10 cellular contexts compared by ENCODE assay signal in genomic region chr1:160981584-160982411, GRCh38. TPM values are rescaled to one million over a fixed set of nuclear protein-coding genes. Genes with fewer than 3 reads are reported as not detected.
DNase-seq lines count a peak whose midpoint lies in the region; ATAC-seq and TF ChIP-seq lines count a peak whose summit lies in the region.
"Had no signal": no experiment of that assay in that cellular context is flagged by ENCODE, and none has a peak within 500 bp of the region (broad histone marks: within the 10 kb centered on the region; RNA-seq: fewer than 3 reads in every experiment).

No MANE protein-coding gene starts in this region.

- H3K9me3 Mint-ChIP-seq in activated naive CD8-positive, alpha-beta T cell treated with anti-CD3 and anti-CD28 coated beads for 36 hours, result no peaks in the 10 kb centered on the region
- H3K9me3 Mint-ChIP-seq: natural killer cell had no signal

- H3K9me3 ChIP-seq in mammary epithelial cell (replicated peaks; ENCODE audit: insufficient read depth, low read length) (no peaks in the 10 kb centered on the region), breast epithelium (no peaks in the 10 kb centered on the region), left lung (no peaks in the 10 kb centered on the region), testis (no peaks in the 10 kb centered on the region), adrenal gland (replicated peaks in 1 of 3) (no peaks in the 10 kb centered on the region)

- H3K4me3 ChIP-seq in mammary epithelial cell (replicated peaks in 1 of 3; ENCODE audit: insufficient read depth in 1 of 3, low read depth in 2 of 3, low read length in 3 of 3) (peak overlapping the region; percentile 15 to 32 (median 20)), breast epithelium (peak overlapping the region in 1 of 3 donors; percentile 31), left lung (no peak overlapping the region), testis (peak overlapping the region; percentile 21 to 23), adrenal gland (no peak overlapping the region)

- DNase-seq in mammary epithelial cell, result no peak
- no peak for DNase-seq in breast epithelium (ENCODE audit: low spot score in 2 of 2)
- DNase-seq in activated naive CD8-positive, alpha-beta T cell treated with anti-CD3 and anti-CD28 coated beads for 36 hours, result peak; percentile 18
- peak in 1 of 2 donors; percentile 80 for DNase-seq in left lung
- DNase-seq in testis, result no peak
- no peak for DNase-seq in adrenal gland
- no peak for DNase-seq in NCI-H2029 treated with DMSO at 0.1 percent for 48 hours (lab: John Stamatoyannopoulos, UW)
- DNase-seq in NCI-H1105 (lab: John Stamatoyannopoulos, UW), result no peak
- DNase-seq: natural killer cell had no signal

- peaks cover 41% of the 10 kb centered on the region for H3K27me3 Mint-ChIP-seq in activated naive CD8-positive, alpha-beta T cell treated with anti-CD3 and anti-CD28 coated beads for 36 hours

- H3K4me1 Mint-ChIP-seq in activated naive CD8-positive, alpha-beta T cell treated with anti-CD3 and anti-CD28 coated beads for 36 hours, result peaks cover 10% of the 10 kb centered on the region

- ATAC-seq in left lung, result peak; percentile 47

- TF ChIP-seq CTCF in mammary epithelial cell (conservative IDR thresholded peaks at IDR 0.05 in 1 of 2, IDR thresholded peaks at IDR 0.05 in 1 of 2; ENCODE audit: extremely low read depth in 1 of 2, insufficient read depth in 1 of 2, low read depth in 1 of 2, low read length in 2 of 2) (no peak), breast epithelium (IDR thresholded peaks at IDR 0.05) (no peak), left lung (IDR thresholded peaks at IDR 0.05) (no peak), testis (IDR thresholded peaks at IDR 0.05) (no peak), adrenal gland (IDR thresholded peaks at IDR 0.05) (no peak)

- BruUV-seq in mammary epithelial cell (replicated peaks; lab: Mats Ljungman, UMichigan), result no TSS peak

- H3K9ac ChIP-seq in mammary epithelial cell (ENCODE audit: insufficient read depth, low read length), result no peak overlapping the region

- H3K79me2 ChIP-seq in mammary epithelial cell (ENCODE audit: insufficient read depth, low read length), result no peaks in the 10 kb centered on the region

- no peak for TF ChIP-seq POLR2A in breast epithelium (IDR thresholded peaks at IDR 0.05)
- TF ChIP-seq POLR2A in testis (IDR thresholded peaks at IDR 0.05), result no peak
- TF ChIP-seq POLR2A in adrenal gland (IDR thresholded peaks at IDR 0.05), result no peak

- H3K27me3 ChIP-seq in mammary epithelial cell (ENCODE audit: insufficient read depth, low read length) (no peaks in the 10 kb centered on the region), breast epithelium (peaks cover 0 to 20% of the 10 kb centered on the region in 2 donors), left lung (peaks cover 19 to 31% of the 10 kb centered on the region in 2 donors), testis (no peaks in the 10 kb centered on the region), adrenal gland (peaks cover 9% of the 10 kb centered on the region)

- H3K36me3 ChIP-seq in mammary epithelial cell (ENCODE audit: insufficient read depth, low read length) (no peaks in the 10 kb centered on the region), breast epithelium (no peaks in the 10 kb centered on the region), left lung (no peaks in the 10 kb centered on the region), testis (ENCODE audit: low read depth, missing control alignments) (no peaks in the 10 kb centered on the region), adrenal gland (replicated peaks in 1 of 2) (no peaks in the 10 kb centered on the region)

- peak overlapping the region; percentile 72 for H3K4me3 Mint-ChIP-seq in activated naive CD8-positive, alpha-beta T cell treated with anti-CD3 and anti-CD28 coated beads for 36 hours
- H3K4me3 Mint-ChIP-seq: natural killer cell had no signal

- H4K20me1 ChIP-seq in mammary epithelial cell (ENCODE audit: insufficient read depth, low read length), result no peaks in the 10 kb centered on the region

- no peak overlapping the region for H3K27ac ChIP-seq in mammary epithelial cell (ENCODE audit: insufficient read depth, low read depth, low read length)
- no peak overlapping the region for H3K27ac ChIP-seq in breast epithelium
- no peak overlapping the region for H3K27ac ChIP-seq in left lung
- no peak overlapping the region for H3K27ac ChIP-seq in testis
- no peak overlapping the region for H3K27ac ChIP-seq in adrenal gland

- dilution Hi-C loops in mammary epithelial cell (cut with HindIII; ENCODE audit: low sequenced_read_pairs), result no loop called here

- 13% methylated on average over 11 of the region's 42 CpGs for WGBS in mammary epithelial cell (ENCODE audit: low coverage, missing lambda C conversion rate)
- 17 to 33% methylated on average over 37 to 42 of the region's 42 CpGs for WGBS in testis, 2 donors
- 8 to 10% (median 10%) methylated on average over 38 to 42 of the region's 42 CpGs for WGBS in adrenal gland, 4 donors

- CTCF ChIA-PET in mammary epithelial cell (lab: Charles Lee; ENCODE audit: low non-redundant PET), result no interaction called here

- peak overlapping the region; percentile 71 for H2AFZ ChIP-seq in mammary epithelial cell (ENCODE audit: low read depth, low read length)

- peak overlapping the region; percentile 83 for H3K4me2 ChIP-seq in mammary epithelial cell (ENCODE audit: insufficient read depth, low read depth, low read length)

- H3K27ac Mint-ChIP-seq in activated naive CD8-positive, alpha-beta T cell treated with anti-CD3 and anti-CD28 coated beads for 36 hours, result no peak overlapping the region
- H3K27ac Mint-ChIP-seq: natural killer cell had no signal

- in situ Hi-C loops in mammary epithelial cell (cut with MboI; ENCODE audit: low sequenced_read_pairs in 2 of 2), result no loop called here

- intact Hi-C loops in mammary epithelial cell (cut with micrococcal nuclease), result loop anchor here (2.0 kb wide), 1 partner anchor 147 kb away; no protein-coding TSS in a partner anchor
- intact Hi-C loops in breast epithelium (cut with DNase I; ENCODE audit: low total_unique reads), result no loop called here
- intact Hi-C loops in left lung (cut with DNase I), result no loop called here
- intact Hi-C loops in testis (cut with DNase I; ENCODE audit: low total_unique reads), result no loop called here
- intact Hi-C loops in adrenal gland (cut with DNase I), result no loop called here

- H3K36me3 Mint-ChIP-seq in activated naive CD8-positive, alpha-beta T cell treated with anti-CD3 and anti-CD28 coated beads for 36 hours, result no peaks in the 10 kb centered on the region
- H3K36me3 Mint-ChIP-seq: natural killer cell had no signal

- H3K4me1 ChIP-seq in mammary epithelial cell (ENCODE audit: insufficient read depth, low read length) (peaks cover 4% of the 10 kb centered on the region), breast epithelium (no peaks in the 10 kb centered on the region), left lung (peaks cover 6 to 9% of the 10 kb centered on the region in 2 donors), testis (peaks cover 15% of the 10 kb centered on the region), adrenal gland (replicated peaks in 1 of 2) (no peaks in the 10 kb centered on the region)

RNA-seq across cellular contexts. Expression of gene ITLN2, which starts 27.2 kb away (rescaled TPM):
- total RNA-seq in mammary epithelial cell, result under 1 TPM; 0.35 to 0.50 TPM
- polyA plus RNA-seq in mammary epithelial cell, result 0.26 TPM
- polyA minus RNA-seq in mammary epithelial cell, result not detected
- 10 to 100 TPM in 1 of 3 donors, not detected in 2; 10.7 TPM for total RNA-seq in breast epithelium
- not detected for total RNA-seq in activated naive CD8-positive, alpha-beta T cell treated with anti-CD3 and anti-CD28 coated beads for 36 hours
- 1 to 10 TPM; 1.5 to 1.8 TPM for total RNA-seq in left lung
- 1 to 10 TPM in 1 of 2 donors, not detected in 1; 6.4 TPM for total RNA-seq in testis
- 1.5 TPM for polyA plus RNA-seq in testis (ENCODE audit: insufficient read depth, low read depth, low replicate concordance)
- total RNA-seq in adrenal gland, result 1 to 10 TPM in 1 of 8 donors, not detected in 7; 3.1 TPM
- polyA plus RNA-seq in adrenal gland, result under 1 TPM in 1 of 3 donors, not detected in 2; 0.32 TPM
- total RNA-seq: natural killer cell, NCI-H460 had no signal

RNA-seq across cellular contexts. Expression of gene F11R, which starts 39.2 kb away (rescaled TPM):
- 100 to 1,000 TPM; 109 to 202 TPM for total RNA-seq in mammary epithelial cell
- polyA plus RNA-seq in mammary epithelial cell, result 159 TPM
- 183 TPM for polyA minus RNA-seq in mammary epithelial cell
- total RNA-seq in breast epithelium, result 10 to 100 TPM; 41.1 to 74.3 (median 48.8) TPM
- 10 to 100 TPM; 12.8 to 13.4 TPM for total RNA-seq in activated naive CD8-positive, alpha-beta T cell treated with anti-CD3 and anti-CD28 coated beads for 36 hours
- 100 to 1,000 TPM; 142 to 164 TPM for total RNA-seq in left lung
- total RNA-seq in testis, result 10 to 100 TPM; 34.5 to 38.3 TPM
- 54.0 TPM for polyA plus RNA-seq in testis (ENCODE audit: insufficient read depth, low read depth, low replicate concordance)
- total RNA-seq in adrenal gland, result 10 to 100 TPM; 32.1 to 99.1 (median 55.1) TPM
- 10 to 100 TPM; 19.3 to 83.0 (median 22.9) TPM for polyA plus RNA-seq in adrenal gland

RNA-seq across cellular contexts. Expression of gene TSTD1, which starts 57.0 kb away (rescaled TPM):
- total RNA-seq in mammary epithelial cell, result 10 to 100 TPM; 37.6 to 73.7 TPM
- 99.9 TPM for polyA plus RNA-seq in mammary epithelial cell
- polyA minus RNA-seq in mammary epithelial cell, result 50.9 TPM
- 100 to 1,000 TPM in 2 of 3 donors, 10 to 100 TPM in 1; 57.3 to 217 (median 109) TPM for total RNA-seq in breast epithelium
- 10 to 100 TPM; 44.8 to 45.7 TPM for total RNA-seq in activated naive CD8-positive, alpha-beta T cell treated with anti-CD3 and anti-CD28 coated beads for 36 hours
- total RNA-seq in left lung, result 10 to 100 TPM; 35.1 to 73.5 TPM
- total RNA-seq in testis, result 100 to 1,000 TPM; 100 to 103 TPM
- 52.2 TPM for polyA plus RNA-seq in testis (ENCODE audit: insufficient read depth, low read depth, low replicate concordance)
- 100 to 1,000 TPM in 3 of 8 donors, 10 to 100 TPM in 5; 46.3 to 280 (median 93.3) TPM for total RNA-seq in adrenal gland
- 100 to 1,000 TPM in 2 of 3 donors, 10 to 100 TPM in 1; 57.8 to 153 (median 109) TPM for polyA plus RNA-seq in adrenal gland

Comparison
In these comparisons a context has a peak if more than half of its experiments do, and no peak if none do; other contexts are left out.
1. H3K4me3 ChIP-seq: peak in mammary epithelial cell (3 of 3) and testis (2 of 2); none in left lung (0 of 2) and adrenal gland (0 of 4).